Comparison of ENCODE assay signal across 15 cellular contexts in the genomic region with DNA sequence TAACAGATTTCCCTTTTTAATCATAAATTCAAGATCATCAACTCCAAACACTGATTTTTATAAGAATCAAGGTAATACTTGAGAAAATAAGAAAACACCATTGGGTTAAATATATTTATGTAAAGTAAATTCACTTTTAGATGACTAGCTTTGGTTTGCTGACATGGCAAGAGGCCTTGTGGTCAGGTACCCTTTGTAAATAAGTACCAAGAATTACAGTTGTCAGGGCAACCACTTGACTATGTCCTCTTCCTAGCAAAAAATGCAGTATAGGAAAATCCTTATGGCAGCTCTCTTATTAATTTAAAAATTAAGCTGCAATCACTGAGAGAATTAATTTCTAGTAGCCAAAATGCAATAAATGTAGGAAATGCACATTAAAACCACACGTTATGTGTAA.
DNase-seq lines count a peak whose midpoint lies in the region; ATAC-seq and TF ChIP-seq lines count a peak whose summit lies in the region.
"Had no signal": no experiment of that assay in that cellular context is flagged by ENCODE, and none has a peak within 500 bp of the region (broad histone marks: within the 10 kb centered on the region; RNA-seq: fewer than 3 reads in every experiment).

No MANE protein-coding gene starts in this region.

- BruUV-seq in PC-9 (replicated peaks; lab: Mats Ljungman, UMichigan) = no TSS peak

- DNase-seq in NCI-H1105 treated with DMSO at 0.1 percent for 48 hours (lab: John Stamatoyannopoulos, UW) (peak; percentile 45), NCI-H1105 (lab: John Stamatoyannopoulos, UW) (no peak), DMS79 treated with DMSO at 0.1 percent for 48 hours (lab: John Stamatoyannopoulos, UW) (peak; percentile 69), PC-9 (no peak), kidney tubule cell (ENCODE audit: low spot score) (peak; percentile 31), NCI-H1436 treated with DMSO at 0.1 percent for 48 hours (lab: John Stamatoyannopoulos, UW) (no peak)
- DNase-seq: GOT3, MM.1S, NCI-H2081, NCI-H2227 treated with DMSO at 0.1 percent for 48 hours, NCI-H510A treated with DMSO at 0.1 percent for 48 hours had no signal

- peaks cover 39% of the 10 kb centered on the region for H3K4me1 ChIP-seq in PC-9 (replicated peaks; ENCODE audit: insufficient read depth)
- H3K4me1 ChIP-seq: SJSA1 had no signal

- H3K9me3 ChIP-seq in PC-9 (ENCODE audit: insufficient read depth, low read depth) = no peaks in the 10 kb centered on the region
- H3K9me3 ChIP-seq: SJSA1 had no signal

- ATAC-seq in HG02588 (IDR thresholded peaks at IDR 0.05; ENCODE audit: unreplicated experiment) = no peak
- ATAC-seq: HCT116 had no signal

- intact Hi-C loops in PC-9 (cut with micrococcal nuclease; ENCODE audit: unreplicated experiment) = no loop called here

- CTCF ChIA-PET in PC-9 (lab: Charles Lee) = no interaction called here

- H3K27me3 ChIP-seq in PC-9 (ENCODE audit: insufficient read depth, low read depth) = no peaks in the 10 kb centered on the region
- H3K27me3 ChIP-seq: SJSA1 had no signal

- H3K4me2 ChIP-seq in PC-9 = no peak overlapping the region
- H3K4me2 ChIP-seq: KMS-11 had no signal

- H3K4me3 ChIP-seq in PC-9 = no peak overlapping the region
- H3K4me3 ChIP-seq: SJSA1 had no signal

- no peaks in the 10 kb centered on the region for H3K36me3 ChIP-seq in PC-9 (ENCODE audit: low read depth)
- H3K36me3 ChIP-seq: SJSA1 had no signal

- H3K79me2 ChIP-seq in PC-9 (ENCODE audit: low read depth) = no peaks in the 10 kb centered on the region

- H3K27ac ChIP-seq in PC-9 = peak overlapping the region; percentile 94
- H3K27ac ChIP-seq: KMS-11, SJSA1 had no signal

- POLR2A ChIA-PET in PC-9 (lab: Charles Lee; ENCODE audit: unreplicated experiment) = no interaction called here

- no peaks in the 10 kb centered on the region for H4K20me1 ChIP-seq in PC-9 (ENCODE audit: insufficient read depth)

- H3K9me2 ChIP-seq in PC-9 (ENCODE audit: insufficient read depth) = no peaks in the 10 kb centered on the region

- TF ChIP-seq CTCF in PC-9 (conservative IDR thresholded peaks at IDR 0.05) = no peak

- peaks cover 30% of the 10 kb centered on the region for H3F3A ChIP-seq in PC-9 (ENCODE audit: insufficient read depth, low read depth)

- H2AFZ ChIP-seq in PC-9 = no peak overlapping the region

Comparison
In these comparisons a context has a peak if more than half of its experiments do, and no peak if none do; other contexts are left out.
1. DNase-seq: peak in NCI-H1105 treated with DMSO at 0.1 percent for 48 hours (single experiment), DMS79 treated with DMSO at 0.1 percent for 48 hours (single experiment) and kidney tubule cell (single experiment); none in NCI-H1105 (single experiment), PC-9 (0 of 2) and NCI-H1436 treated with DMSO at 0.1 percent for 48 hours (single experiment).